Comparison of ENCODE assay signal across 13 cellular contexts in genomic region chr11:2796508-2797180, GRCh38.
A peak's percentile ranks its signal among the peaks of the same experiment; 100 is the strongest.
DNase-seq lines count a peak whose midpoint lies in the region; ATAC-seq and TF ChIP-seq lines count a peak whose summit lies in the region.
"Had no signal": no experiment of that assay in that cellular context is flagged by ENCODE, and none has a peak within 500 bp of the region (broad histone marks: within the 10 kb centered on the region; RNA-seq: fewer than 3 reads in every experiment).

No MANE protein-coding gene starts in this region.

- H3K27me3 ChIP-seq in left lung, result peaks cover 0 to 9% of the 10 kb centered on the region in 2 donors

- TF ChIP-seq CTCF in coronary artery (IDR thresholded peaks at IDR 0.05), result no peak
- no peak for TF ChIP-seq CTCF in left lung (IDR thresholded peaks at IDR 0.05)
- TF ChIP-seq CTCF in type B pancreatic cell (conservative IDR thresholded peaks at IDR 0.05), result no peak

- peaks cover 28% of the 10 kb centered on the region for H3K4me1 Mint-ChIP-seq in type B pancreatic cell (ENCODE audit: unreplicated experiment)

- H3K4me1 ChIP-seq in left lung, result peaks cover 0 to 5% of the 10 kb centered on the region in 2 donors
- H3K4me1 ChIP-seq: foreskin keratinocyte had no signal

- no peaks in the 10 kb centered on the region for H3K36me3 ChIP-seq in left lung
- H3K36me3 ChIP-seq: tibial artery had no signal

- H3K9me3 ChIP-seq in left lung, result no peaks in the 10 kb centered on the region
- H3K9me3 ChIP-seq: tibial artery had no signal

- H3K27ac ChIP-seq in coronary artery, result no peak overlapping the region
- no peak overlapping the region for H3K27ac ChIP-seq in left lung
- H3K27ac ChIP-seq: foreskin keratinocyte, tibial artery had no signal

- DNase-seq in activated effector memory CD4-positive, alpha-beta T cell treated with anti-CD3 and anti-CD28 coated beads, Interleukin-2, amount 50 U/mL, for 16 hours, result peak; percentile 58
- DNase-seq in activated effector memory CD4-positive, alpha-beta T cell treated with Interleukin-2 at 50 U/mL for 16 hours, result no peak
- DNase-seq in coronary artery (ENCODE audit: low spot score), result peak; percentile 68
- DNase-seq in left lung, result peak; percentile 23 to 47
- peak; percentile 63 for DNase-seq in type B pancreatic cell (ENCODE audit: extremely low spot score, unreplicated experiment)
- no peak for DNase-seq in globus pallidus (ENCODE audit: low spot score)
- DNase-seq in stimulated activated naive CD4-positive, alpha-beta T cell treated with Interleukin-2 at 50 U/mL for 16 hours (lab: John Stamatoyannopoulos, UW), result no peak
- DNase-seq in putamen (ENCODE audit: low spot score), result no peak
- DNase-seq: foreskin keratinocyte, KG1, SHP77 had no signal

- ATAC-seq in left lung, result no peak
- ATAC-seq: foreskin keratinocyte had no signal

- peaks cover 4% of the 10 kb centered on the region for H3K27me3 Mint-ChIP-seq in type B pancreatic cell
- H3K27me3 Mint-ChIP-seq: memory B cell had no signal

- H3K4me3 Mint-ChIP-seq in type B pancreatic cell, result no peak overlapping the region
- H3K4me3 Mint-ChIP-seq: memory B cell had no signal

- intact Hi-C loops in left lung (cut with DNase I), result no loop called here

- H3K4me3 ChIP-seq in coronary artery (no peak overlapping the region), left lung (no peak overlapping the region)
- H3K4me3 ChIP-seq: tibial artery had no signal

- H3K36me3 Mint-ChIP-seq in type B pancreatic cell, result peaks cover 5% of the 10 kb centered on the region

- H3K9me3 Mint-ChIP-seq in type B pancreatic cell, result peaks cover 10% of the 10 kb centered on the region
- H3K9me3 Mint-ChIP-seq: memory B cell had no signal

- H3K27ac Mint-ChIP-seq in type B pancreatic cell, result no peak overlapping the region
- H3K27ac Mint-ChIP-seq: memory B cell had no signal

Comparison
In these comparisons a context has a peak if more than half of its experiments do, and no peak if none do; other contexts are left out.
1. DNase-seq: peak in activated effector memory CD4-positive, alpha-beta T cell treated with anti-CD3 and anti-CD28 coated beads, Interleukin-2, amount 50 U/mL, for 16 hours (single experiment), coronary artery (single experiment), left lung (2 of 2) and type B pancreatic cell (single experiment); none in activated effector memory CD4-positive, alpha-beta T cell treated with Interleukin-2 at 50 U/mL for 16 hours (single experiment), globus pallidus (single experiment), stimulated activated naive CD4-positive, alpha-beta T cell treated with Interleukin-2 at 50 U/mL for 16 hours (single experiment) and putamen (single experiment).